In genomic region chr9:30773427-30773826, GRCh38 we compare ENCODE assay signal across 23 cellular contexts.
DNase-seq lines count a peak whose midpoint lies in the region; ATAC-seq, FAIRE-seq and TF ChIP-seq lines count a peak whose summit lies in the region.
"Had no signal": no experiment of that assay in that cellular context is flagged by ENCODE, and none has a peak within 500 bp of the region (broad histone marks: within the 10 kb centered on the region; RNA-seq: fewer than 3 reads in every experiment).

No MANE protein-coding gene starts in this region.

- no peak for FAIRE-seq in D721Med (lab: Jason Lieb, UNC)
- FAIRE-seq: A204.1, GM12891, GM18507 had no signal

- no peaks in the 10 kb centered on the region for H3K4me1 Mint-ChIP-seq in activated CD4-positive, alpha-beta T cell treated with anti-CD3 and anti-CD28 coated beads, Interleukin-2, amount 10 ng/mL, durations not matched to agents 7 days and 5 days
- H3K4me1 Mint-ChIP-seq: B cell; CD4-positive, CD25-positive, alpha-beta regulatory T cell; CD8-positive, alpha-beta memory T cell; GM23338; H9 had no signal

- no peak for TF ChIP-seq CTCF in left ventricle myocardium inferior (IDR thresholded peaks at IDR 0.05; ENCODE audit: borderline replicate concordance)
- TF ChIP-seq CTCF in lower lobe of right lung (IDR thresholded peaks at IDR 0.05) = no peak
- TF ChIP-seq CTCF in sigmoid colon (IDR thresholded peaks at IDR 0.05) = no peak
- no peak for TF ChIP-seq CTCF in D721Med (IDR thresholded peaks at IDR 0.05; ENCODE audit: insufficient read depth, missing control alignments)

- H3K27me3 ChIP-seq in left ventricle myocardium inferior (ENCODE audit: low read depth) (no peaks in the 10 kb centered on the region), lower lobe of right lung (ENCODE audit: low read depth) (no peaks in the 10 kb centered on the region), sigmoid colon (no peaks in the 10 kb centered on the region)
- H3K27me3 ChIP-seq: BLaER1 had no signal

- peaks cover 19% of the 10 kb centered on the region for H3K9me3 ChIP-seq in left ventricle myocardium inferior (replicated peaks)
- no peaks in the 10 kb centered on the region for H3K9me3 ChIP-seq in lower lobe of right lung
- no peaks in the 10 kb centered on the region for H3K9me3 ChIP-seq in sigmoid colon
- H3K9me3 ChIP-seq: BLaER1 had no signal

- no peaks in the 10 kb centered on the region for H3K27me3 Mint-ChIP-seq in activated CD4-positive, alpha-beta T cell treated with anti-CD3 and anti-CD28 coated beads, Interleukin-2, amount 10 ng/mL, durations not matched to agents 7 days and 5 days
- H3K27me3 Mint-ChIP-seq: B cell; CD4-positive, CD25-positive, alpha-beta regulatory T cell; CD8-positive, alpha-beta memory T cell had no signal

- H3K27ac ChIP-seq in left ventricle myocardium inferior (replicated peaks) (no peak overlapping the region), lower lobe of right lung (no peak overlapping the region), sigmoid colon (no peak overlapping the region)
- H3K27ac ChIP-seq: 22Rv1, BLaER1, C4-2B had no signal

- no peaks in the 10 kb centered on the region for H3K9me3 Mint-ChIP-seq in activated CD4-positive, alpha-beta T cell treated with anti-CD3 and anti-CD28 coated beads, Interleukin-2, amount 10 ng/mL, durations not matched to agents 7 days and 5 days

- H3K4me1 ChIP-seq in left ventricle myocardium inferior (no peaks in the 10 kb centered on the region), lower lobe of right lung (no peaks in the 10 kb centered on the region), sigmoid colon (no peaks in the 10 kb centered on the region)
- H3K4me1 ChIP-seq: BLaER1 had no signal

- POLR2A ChIA-PET in activated CD4-positive, alpha-beta T cell treated with anti-CD3 and anti-CD28 coated beads, Interleukin-2, amount 10 ng/mL, durations not matched to agents 7 days and 5 days (lab: Charles Lee) = no interaction called here

- no peak overlapping the region for H3K27ac Mint-ChIP-seq in activated CD4-positive, alpha-beta T cell treated with anti-CD3 and anti-CD28 coated beads, Interleukin-2, amount 10 ng/mL, durations not matched to agents 7 days and 5 days
- H3K27ac Mint-ChIP-seq: B cell; CD4-positive, CD25-positive, alpha-beta regulatory T cell; CD8-positive, alpha-beta memory T cell; GM23338; H9 had no signal

- H3K36me3 ChIP-seq in left ventricle myocardium inferior (no peaks in the 10 kb centered on the region), lower lobe of right lung (no peaks in the 10 kb centered on the region), sigmoid colon (no peaks in the 10 kb centered on the region)
- H3K36me3 ChIP-seq: BLaER1 had no signal

- no peak for TF ChIP-seq EP300 in sigmoid colon (IDR thresholded peaks at IDR 0.05)

- no peak for TF ChIP-seq POLR2A in sigmoid colon (IDR thresholded peaks at IDR 0.05)

- ATAC-seq in lower lobe of right lung (no peak), GM18519 (IDR thresholded peaks at IDR 0.05; ENCODE audit: low FRiP score, unreplicated experiment) (no peak)
- ATAC-seq: HCT116 had no signal

- DNase-seq in cardiac septum (ENCODE audit: low spot score) (peak; percentile 60), left ventricle myocardium inferior (no peak), lower lobe of right lung (peak; percentile 9), sigmoid colon (peak; percentile 60), NCI-H1105 (lab: John Stamatoyannopoulos, UW) (no peak), D721Med (ENCODE audit: insufficient read length, low spot score) (no peak)
- no peak for DNase-seq in activated CD4-positive, alpha-beta T cell treated with anti-CD3 and anti-CD28 coated beads, Interleukin-2, amount 10 ng/mL, durations not matched to agents 7 days and 5 days
- DNase-seq: CD4-positive, CD25-positive, alpha-beta regulatory T cell; CD8-positive, alpha-beta memory T cell; DMS53; DMS79 treated with DMSO at 0.1 percent for 48 hours; GF-D8; H9 had no signal

- CTCF ChIA-PET in activated CD4-positive, alpha-beta T cell treated with anti-CD3 and anti-CD28 coated beads, Interleukin-2, amount 10 ng/mL, durations not matched to agents 7 days and 5 days (lab: Charles Lee) = no interaction called here

- no peaks in the 10 kb centered on the region for H3K36me3 Mint-ChIP-seq in activated CD4-positive, alpha-beta T cell treated with anti-CD3 and anti-CD28 coated beads, Interleukin-2, amount 10 ng/mL, durations not matched to agents 7 days and 5 days (ENCODE audit: low read depth)
- H3K36me3 Mint-ChIP-seq: CD4-positive, CD25-positive, alpha-beta regulatory T cell; CD8-positive, alpha-beta memory T cell had no signal

- H3K4me3 ChIP-seq in left ventricle myocardium inferior = no peak overlapping the region
- no peak overlapping the region for H3K4me3 ChIP-seq in lower lobe of right lung
- no peak overlapping the region for H3K4me3 ChIP-seq in sigmoid colon
- H3K4me3 ChIP-seq: BLaER1, GM23338 had no signal

- intact Hi-C loops in cardiac septum (cut with DNase I) = no loop called here
- intact Hi-C loops in left ventricle myocardium inferior (cut with micrococcal nuclease) = loop anchor here (10.0 kb wide), 1 partner anchor 59 kb away; no protein-coding TSS in a partner anchor
- intact Hi-C loops in lower lobe of right lung (cut with DNase I) = no loop called here
- intact Hi-C loops in sigmoid colon (cut with DNase I) = no loop called here

- H3K4me3 Mint-ChIP-seq in activated CD4-positive, alpha-beta T cell treated with anti-CD3 and anti-CD28 coated beads, Interleukin-2, amount 10 ng/mL, durations not matched to agents 7 days and 5 days = no peak overlapping the region
- H3K4me3 Mint-ChIP-seq: B cell; CD4-positive, CD25-positive, alpha-beta regulatory T cell; CD8-positive, alpha-beta memory T cell; GM23338; H9 had no signal

- WGBS in sigmoid colon, 2 donors = 87 to 94% methylated on average over 10 of the region's 10 CpGs

Comparison
In these comparisons a context has a peak if more than half of its experiments do, and no peak if none do; other contexts are left out.
1. DNase-seq: peak in cardiac septum (single experiment), lower lobe of right lung (single experiment) and sigmoid colon (single experiment); none in left ventricle myocardium inferior (single experiment), activated CD4-positive, alpha-beta T cell treated with anti-CD3 and anti-CD28 coated beads, Interleukin-2, amount 10 ng/mL, durations not matched to agents 7 days and 5 days (single experiment), NCI-H1105 (single experiment) and D721Med (single experiment).